Comparison of ENCODE assay signal across 11 cellular contexts in the genomic region with DNA sequence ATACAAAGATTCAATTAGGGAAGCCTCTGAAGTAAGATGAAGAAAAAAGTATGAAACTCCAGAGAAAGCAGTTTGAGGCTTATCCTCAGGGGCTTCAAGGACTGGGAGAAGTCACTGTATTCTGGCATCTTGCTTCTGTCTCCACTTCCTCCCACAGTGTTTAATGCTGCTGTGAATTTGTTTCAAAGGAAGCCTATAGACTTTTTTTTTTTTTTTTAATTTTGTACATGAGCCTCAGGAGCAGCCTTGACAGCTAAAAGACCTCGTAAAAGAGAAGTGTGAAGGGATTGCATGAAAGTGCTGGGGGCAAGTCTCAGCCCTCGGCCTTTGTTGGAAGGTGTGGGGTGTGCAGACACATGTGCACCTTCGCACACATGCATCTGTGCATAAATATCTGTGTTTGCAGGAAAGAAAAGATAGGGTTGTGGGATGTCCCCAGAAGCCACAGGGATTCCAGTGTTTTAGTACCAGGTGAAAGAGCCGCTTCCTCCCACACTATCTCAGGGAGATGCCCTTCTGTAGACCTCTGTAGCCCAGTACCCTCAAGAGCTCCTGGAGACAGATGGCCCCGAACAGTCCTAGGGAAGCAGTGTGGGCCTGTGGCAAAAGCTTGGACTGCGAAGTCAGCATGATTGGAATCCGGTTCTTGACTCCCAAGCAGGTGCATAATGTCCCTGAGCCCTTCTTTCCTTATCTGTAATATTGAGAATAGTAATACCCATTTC.
DNase-seq lines count a peak whose midpoint lies in the region; TF ChIP-seq lines count a peak whose summit lies in the region.
"Had no signal": no experiment of that assay in that cellular context is flagged by ENCODE, and none has a peak within 500 bp of the region (broad histone marks: within the 10 kb centered on the region; RNA-seq: fewer than 3 reads in every experiment).

No MANE protein-coding gene starts in this region.

- H3K79me1 ChIP-seq in mesendoderm (ENCODE audit: low read length): no peaks in the 10 kb centered on the region

- peaks cover 13% of the 10 kb centered on the region for H3K36me3 Mint-ChIP-seq in IgD-negative memory B cell
- peaks cover 54% of the 10 kb centered on the region for H3K36me3 Mint-ChIP-seq in activated T-helper 1 cell treated with anti-CD3 and anti-CD28 coated beads, Interleukin-12 subunit alpha, Interleukin-12 subunit beta, Interleukin-2, Interleukin-4 antibody, amounts not matched to agents 30 ng/mL and 10 ng/mL and 1 ng/mL, durations not matched to agents 14 hours and 24 hours and 36 hours (ENCODE audit: low read depth)

- H3K18ac ChIP-seq in mesendoderm (ENCODE audit: low read length): no peak overlapping the region

- peaks cover 7% of the 10 kb centered on the region for H3K4me1 ChIP-seq in mesendoderm (ENCODE audit: control insufficient read depth, low read depth, low read length)
- H3K4me1 ChIP-seq in thymus (ENCODE audit: control insufficient read depth, insufficient read depth, low read length): peaks cover 44% of the 10 kb centered on the region
- H3K4me1 ChIP-seq in prostate gland (replicated peaks): peaks cover 2% of the 10 kb centered on the region

- no peak overlapping the region for H2AK5ac ChIP-seq in mesendoderm (ENCODE audit: low read length)

- H4K8ac ChIP-seq in mesendoderm (ENCODE audit: low read depth, low read length): no peak overlapping the region

- no CpG with 5 or more reads among the region's 7 CpGs for WGBS in mesendoderm (ENCODE audit: extremely low coverage, insufficient coverage, low lambda C conversion rate)
- WGBS in thymus: 36% methylated on average over 7 of the region's 7 CpGs
- 83% methylated on average over 7 of the region's 7 CpGs for WGBS in prostate gland

- no peak for DNase-seq in activated T-helper 1 cell treated with anti-CD3 and anti-CD28 coated beads, Interleukin-12 subunit alpha, Interleukin-12 subunit beta, Interleukin-2, Interleukin-4 antibody, amounts not matched to agents 30 ng/mL and 10 ng/mL and 1 ng/mL, durations not matched to agents 14 hours and 24 hours and 36 hours (ENCODE audit: low spot score)
- no peak for DNase-seq in mesendoderm
- DNase-seq in AG08396 (ENCODE audit: low spot score): no peak
- DNase-seq in hepatic stellate cell (ENCODE audit: low spot score): no peak
- DNase-seq in prostate gland (ENCODE audit: low spot score): no peak
- no peak for DNase-seq in NCI-H226
- DNase-seq: activated T-cell treated with anti-CD3 and anti-CD28 coated beads, Interleukin-2, amount 50 U/mL, for 4 hours; DMS79; NCI-H187 had no signal

- H3K27ac Mint-ChIP-seq in IgD-negative memory B cell: peak overlapping the region in 2 of 3 donors; percentile 21 to 39
- peak overlapping the region; percentile 78 for H3K27ac Mint-ChIP-seq in activated T-helper 1 cell treated with anti-CD3 and anti-CD28 coated beads, Interleukin-12 subunit alpha, Interleukin-12 subunit beta, Interleukin-2, Interleukin-4 antibody, amounts not matched to agents 30 ng/mL and 10 ng/mL and 1 ng/mL, durations not matched to agents 14 hours and 24 hours and 36 hours

- peak overlapping the region; percentile 58 for H3K56ac ChIP-seq in mesendoderm (ENCODE audit: low read length)

- no peak overlapping the region for H3K4me2 ChIP-seq in mesendoderm (ENCODE audit: low read length)

- H2BK5ac ChIP-seq in mesendoderm (ENCODE audit: low read length): no peak overlapping the region

- no peak overlapping the region for H3K4me3 Mint-ChIP-seq in IgD-negative memory B cell
- no peak overlapping the region for H3K4me3 Mint-ChIP-seq in activated T-helper 1 cell treated with anti-CD3 and anti-CD28 coated beads, Interleukin-12 subunit alpha, Interleukin-12 subunit beta, Interleukin-2, Interleukin-4 antibody, amounts not matched to agents 30 ng/mL and 10 ng/mL and 1 ng/mL, durations not matched to agents 14 hours and 24 hours and 36 hours
- H3K4me3 Mint-ChIP-seq: activated T-cell treated with anti-CD3 and anti-CD28 coated beads, Interleukin-2, amount 50 U/mL, for 4 hours had no signal

- no peak for TF ChIP-seq POLR2A in prostate gland (IDR thresholded peaks at IDR 0.05)

- H3K23ac ChIP-seq in mesendoderm (ENCODE audit: low read length): no peak overlapping the region

- no peak overlapping the region for H2BK15ac ChIP-seq in mesendoderm (replicated peaks; ENCODE audit: low read depth)

- H3K4me3 ChIP-seq in mesendoderm (ENCODE audit: low read length) (no peak overlapping the region), thymus (ENCODE audit: low read length) (no peak overlapping the region), prostate gland (no peak overlapping the region)

- TF ChIP-seq CTCF in prostate gland (IDR thresholded peaks at IDR 0.05): no peak

- no peak overlapping the region for H2BK120ac ChIP-seq in mesendoderm (ENCODE audit: low read depth, low read length)

- H3K27ac ChIP-seq in mesendoderm (ENCODE audit: low read depth, low read length) (no peak overlapping the region), thymus (ENCODE audit: low read depth) (peak overlapping the region; percentile 39), prostate gland (peak overlapping the region in 1 of 2 donors; percentile 33)

- no peaks in the 10 kb centered on the region for H3K27me3 Mint-ChIP-seq in IgD-negative memory B cell
- H3K27me3 Mint-ChIP-seq in activated T-helper 1 cell treated with anti-CD3 and anti-CD28 coated beads, Interleukin-12 subunit alpha, Interleukin-12 subunit beta, Interleukin-2, Interleukin-4 antibody, amounts not matched to agents 30 ng/mL and 10 ng/mL and 1 ng/mL, durations not matched to agents 14 hours and 24 hours and 36 hours (ENCODE audit: insufficient read depth): no peaks in the 10 kb centered on the region

- H3K9me3 Mint-ChIP-seq in IgD-negative memory B cell: no peaks in the 10 kb centered on the region
- H3K9me3 Mint-ChIP-seq in activated T-helper 1 cell treated with anti-CD3 and anti-CD28 coated beads, Interleukin-12 subunit alpha, Interleukin-12 subunit beta, Interleukin-2, Interleukin-4 antibody, amounts not matched to agents 30 ng/mL and 10 ng/mL and 1 ng/mL, durations not matched to agents 14 hours and 24 hours and 36 hours: no peaks in the 10 kb centered on the region
- H3K9me3 Mint-ChIP-seq: activated T-cell treated with anti-CD3 and anti-CD28 coated beads, Interleukin-2, amount 50 U/mL, for 4 hours had no signal

- H3K36me3 ChIP-seq in mesendoderm (ENCODE audit: control insufficient read depth, insufficient read depth, low read length): no peaks in the 10 kb centered on the region
- peaks cover 17% of the 10 kb centered on the region for H3K36me3 ChIP-seq in thymus (ENCODE audit: control insufficient read depth, insufficient read depth)
- H3K36me3 ChIP-seq in prostate gland: no peaks in the 10 kb centered on the region

- no peaks in the 10 kb centered on the region for H3K79me2 ChIP-seq in mesendoderm (ENCODE audit: control insufficient read depth, insufficient read depth, low read length)

- H3K9me3 ChIP-seq in thymus (ENCODE audit: control insufficient read depth) (no peaks in the 10 kb centered on the region), prostate gland (no peaks in the 10 kb centered on the region)

- no peak overlapping the region for H3K9ac ChIP-seq in mesendoderm (ENCODE audit: low read length)

- H3K27me3 ChIP-seq in mesendoderm (ENCODE audit: insufficient read depth, low read length, poor library complexity) (no peaks in the 10 kb centered on the region), thymus (ENCODE audit: control insufficient read depth, insufficient read depth) (no peaks in the 10 kb centered on the region), prostate gland (replicated peaks; ENCODE audit: insufficient read depth) (no peaks in the 10 kb centered on the region)

- H3K4me1 Mint-ChIP-seq in IgD-negative memory B cell: peaks cover 4 to 22% (median 18%) of the 10 kb centered on the region in 3 donors
- H3K4me1 Mint-ChIP-seq in activated T-helper 1 cell treated with anti-CD3 and anti-CD28 coated beads, Interleukin-12 subunit alpha, Interleukin-12 subunit beta, Interleukin-2, Interleukin-4 antibody, amounts not matched to agents 30 ng/mL and 10 ng/mL and 1 ng/mL, durations not matched to agents 14 hours and 24 hours and 36 hours (ENCODE audit: low read depth): peaks cover 68% of the 10 kb centered on the region

- intact Hi-C loops in activated T-helper 1 cell treated with anti-CD3 and anti-CD28 coated beads, Interleukin-12 subunit alpha, Interleukin-12 subunit beta, Interleukin-2, Interleukin-4 antibody, amounts not matched to agents 30 ng/mL and 10 ng/mL and 1 ng/mL, durations not matched to agents 14 hours and 24 hours and 36 hours (cut with micrococcal nuclease): no loop called here
- intact Hi-C loops in prostate gland (cut with DNase I): no loop called here

- H3K4ac ChIP-seq in mesendoderm (ENCODE audit: low read depth, low read length): no peak overlapping the region

- H4K5ac ChIP-seq in mesendoderm (ENCODE audit: low read length): no peak overlapping the region
